ENCODE assay signal across 41 cellular contexts in genomic region chr2:126219081-126219480, GRCh38.
"Had no signal": no experiment of that assay in that cellular context is flagged by ENCODE, and none has a peak within 500 bp of the region (broad histone marks: within the 10 kb centered on the region; RNA-seq: fewer than 3 reads in every experiment).

No MANE protein-coding gene starts in this region.

- H3K9me3 ChIP-seq: adrenal gland, ascending aorta, body of pancreas, breast epithelium had no signal

- H3K9me3 Mint-ChIP-seq: activated naive CD4-positive, alpha-beta T cell treated with anti-CD3 and anti-CD28 coated beads for 36 hours; activated naive CD4-positive, alpha-beta T cell treated with anti-CD3 and anti-CD28 coated beads, Interleukin-2, amount 10 ng/mL, durations not matched to agents 7 days and 5 days; activated naive CD4-positive, alpha-beta T cell treated with anti-CD3 and anti-CD28 coated beads, Interleukin-2, amount 50 U/mL, for 24 hours; activated naive CD8-positive, alpha-beta T cell treated with anti-CD3 and anti-CD28 coated beads, Interleukin-2, amount 10 ng/mL, durations not matched to agents 7 days and 5 days; activated naive CD8-positive, alpha-beta T cell treated with anti-CD3 and anti-CD28 coated beads, Interleukin-2, amount 50 U/mL, for 24 hours; activated T-cell treated with anti-CD3 and anti-CD28 coated beads, Interleukin-2, amount 50 U/mL, for 24 hours; activated T-cell treated with anti-CD3 and anti-CD28 coated beads, Interleukin-2, amount 50 U/mL, for 4 hours; activated T-helper 17 cell treated with anti-CD3 and anti-CD28 coated beads, Interleukin-2, amount 50 U/mL, for 72 hours; activated T-helper 2 cell treated with anti-CD3 and anti-CD28 coated beads, Interferon-gamma antibody, Interleukin-2, Interleukin-4, amounts not matched to agents 10 μg/mL and 5 μg/mL and 100 μg/mL, durations not matched to agents 14 hours and 24 hours and 36 hours had no signal

- H3K27ac ChIP-seq: adrenal gland, ascending aorta, body of pancreas, brain microvascular endothelial cell, breast epithelium, cardiac muscle cell had no signal

- H3K27me3 Mint-ChIP-seq: activated naive CD4-positive, alpha-beta T cell treated with anti-CD3 and anti-CD28 coated beads, Interleukin-2, amount 10 ng/mL, durations not matched to agents 7 days and 5 days; activated T-cell treated with anti-CD3 and anti-CD28 coated beads, Interleukin-2, amount 50 U/mL, for 24 hours; brain; central memory CD8-positive, alpha-beta T cell had no signal

- FAIRE-seq: astrocyte, bronchial epithelial cell had no signal

- H3K4me3 Mint-ChIP-seq: activated naive CD4-positive, alpha-beta T cell treated with anti-CD3 and anti-CD28 coated beads for 36 hours; activated naive CD4-positive, alpha-beta T cell treated with anti-CD3 and anti-CD28 coated beads, Interleukin-2, amount 10 ng/mL, durations not matched to agents 7 days and 5 days; activated naive CD4-positive, alpha-beta T cell treated with anti-CD3 and anti-CD28 coated beads, Interleukin-2, amount 50 U/mL, for 24 hours; activated naive CD8-positive, alpha-beta T cell; activated naive CD8-positive, alpha-beta T cell treated with anti-CD3 and anti-CD28 coated beads for 36 hours; activated naive CD8-positive, alpha-beta T cell treated with anti-CD3 and anti-CD28 coated beads, Interleukin-2, amount 10 ng/mL, durations not matched to agents 7 days and 5 days; activated naive CD8-positive, alpha-beta T cell treated with anti-CD3 and anti-CD28 coated beads, Interleukin-2, amount 50 U/mL, for 24 hours; activated T-cell treated with anti-CD3 and anti-CD28 coated beads, Interleukin-2, amount 50 U/mL, for 24 hours; activated T-cell treated with anti-CD3 and anti-CD28 coated beads, Interleukin-2, amount 50 U/mL, for 4 hours; activated T-cell treated with anti-CD3 and anti-CD28 coated beads, Interleukin-2, amount 50 U/mL, for 72 hours; activated T-helper 1 cell treated with anti-CD3 and anti-CD28 coated beads, Interleukin-12 subunit alpha, Interleukin-12 subunit beta, Interleukin-2, Interleukin-4 antibody, amounts not matched to agents 30 ng/mL and 10 ng/mL and 1 ng/mL, durations not matched to agents 14 hours and 24 hours and 36 hours; activated T-helper 17 cell treated with anti-CD3 and anti-CD28 coated beads, Interleukin-2, amount 50 U/mL, for 72 hours; brain; central memory CD8-positive, alpha-beta T cell had no signal

- ATAC-seq: activated naive CD4-positive, alpha-beta T cell treated with anti-CD3 and anti-CD28 coated beads, Interleukin-2, amount 50 U/mL, for 72 hours; activated naive CD8-positive, alpha-beta T cell treated with anti-CD3 and anti-CD28 coated beads, Interleukin-2, amount 50 U/mL, for 24 hours; activated T-cell treated with anti-CD3 and anti-CD28 coated beads, Interleukin-2, amount 50 U/mL, for 4 hours; activated T-cell treated with anti-CD3 and anti-CD28 coated beads, Interleukin-2, amount 50 U/mL, for 72 hours; activated T-helper 17 cell treated with anti-CD3 and anti-CD28 coated beads, Interleukin-2, amount 50 U/mL, for 72 hours; body of pancreas had no signal

- H3K4me3 ChIP-seq: adrenal gland, ascending aorta, body of pancreas, breast epithelium, cardiac muscle cell had no signal

- H3K4me1 ChIP-seq: adrenal gland, ascending aorta, body of pancreas, breast epithelium had no signal

- H3K4me1 Mint-ChIP-seq: activated naive CD4-positive, alpha-beta T cell treated with anti-CD3 and anti-CD28 coated beads, Interleukin-2, amount 10 ng/mL, durations not matched to agents 7 days and 5 days; activated naive CD4-positive, alpha-beta T cell treated with anti-CD3 and anti-CD28 coated beads, Interleukin-2, amount 50 U/mL, for 24 hours; activated naive CD8-positive, alpha-beta T cell treated with anti-CD3 and anti-CD28 coated beads for 36 hours; activated naive CD8-positive, alpha-beta T cell treated with anti-CD3 and anti-CD28 coated beads, Interleukin-2, amount 10 ng/mL, durations not matched to agents 7 days and 5 days; activated naive CD8-positive, alpha-beta T cell treated with anti-CD3 and anti-CD28 coated beads, Interleukin-2, amount 50 U/mL, for 24 hours; activated T-helper 17 cell treated with anti-CD3 and anti-CD28 coated beads, Interleukin-2, amount 50 U/mL, for 72 hours; brain; central memory CD8-positive, alpha-beta T cell had no signal

- H3K27me3 ChIP-seq: adrenal gland, ascending aorta, body of pancreas, brain microvascular endothelial cell, breast epithelium, cardiac muscle cell had no signal

- H3K27ac Mint-ChIP-seq: activated naive CD4-positive, alpha-beta T cell treated with anti-CD3 and anti-CD28 coated beads for 36 hours; activated naive CD4-positive, alpha-beta T cell treated with anti-CD3 and anti-CD28 coated beads, Interleukin-2, amount 10 ng/mL, durations not matched to agents 7 days and 5 days; activated naive CD4-positive, alpha-beta T cell treated with anti-CD3 and anti-CD28 coated beads, Interleukin-2, amount 50 U/mL, for 24 hours; activated naive CD4-positive, alpha-beta T cell treated with anti-CD3 and anti-CD28 coated beads, Interleukin-2, amount 50 U/mL, for 72 hours; activated naive CD8-positive, alpha-beta T cell; activated naive CD8-positive, alpha-beta T cell treated with anti-CD3 and anti-CD28 coated beads for 36 hours; activated naive CD8-positive, alpha-beta T cell treated with anti-CD3 and anti-CD28 coated beads, Interleukin-2, amount 10 ng/mL, durations not matched to agents 7 days and 5 days; activated naive CD8-positive, alpha-beta T cell treated with anti-CD3 and anti-CD28 coated beads, Interleukin-2, amount 50 U/mL, for 24 hours; activated T-cell treated with anti-CD3 and anti-CD28 coated beads, Interleukin-2, amount 50 U/mL, for 24 hours; activated T-cell treated with anti-CD3 and anti-CD28 coated beads, Interleukin-2, amount 50 U/mL, for 72 hours; activated T-helper 1 cell treated with anti-CD3 and anti-CD28 coated beads, Interleukin-12 subunit alpha, Interleukin-12 subunit beta, Interleukin-2, Interleukin-4 antibody, amounts not matched to agents 30 ng/mL and 10 ng/mL and 1 ng/mL, durations not matched to agents 14 hours and 24 hours and 36 hours; activated T-helper 17 cell treated with anti-CD3 and anti-CD28 coated beads, Interleukin-2, amount 50 U/mL, for 72 hours; activated T-helper 2 cell treated with anti-CD3 and anti-CD28 coated beads, Interferon-gamma antibody, Interleukin-2, Interleukin-4, amounts not matched to agents 10 μg/mL and 5 μg/mL and 100 μg/mL, durations not matched to agents 14 hours and 24 hours and 36 hours had no signal

- H3K36me3 ChIP-seq: adrenal gland, ascending aorta, brain microvascular endothelial cell, breast epithelium, cardiac muscle cell had no signal

- DNase-seq: activated effector memory CD4-positive, alpha-beta T cell treated with anti-CD3 and anti-CD28 coated beads, Interleukin-2, amount 50 U/mL, for 16 hours; activated effector memory CD4-positive, alpha-beta T cell treated with Interleukin-2 at 50 U/mL for 16 hours; activated gamma-delta T cell; activated gamma-delta T cell treated with Interleukin-2 at 50 U/mL for 16 hours; activated naive CD4-positive, alpha-beta T cell; activated naive CD4-positive, alpha-beta T cell treated with anti-CD3 and anti-CD28 coated beads for 36 hours; activated naive CD4-positive, alpha-beta T cell treated with anti-CD3 and anti-CD28 coated beads, Interleukin-2, amount 10 ng/mL, durations not matched to agents 7 days and 5 days; activated naive CD4-positive, alpha-beta T cell treated with anti-CD3 and anti-CD28 coated beads, Interleukin-2, amount 50 U/mL, for 16 hours; activated naive CD4-positive, alpha-beta T cell treated with Interleukin-2 at 50 U/mL for 16 hours; activated naive CD8-positive, alpha-beta T cell treated with anti-CD3 and anti-CD28 coated beads for 36 hours; activated naive CD8-positive, alpha-beta T cell treated with anti-CD3 and anti-CD28 coated beads, Interleukin-2, amount 10 ng/mL, durations not matched to agents 7 days and 5 days; activated naive CD8-positive, alpha-beta T cell treated with anti-CD3 and anti-CD28 coated beads, Interleukin-2, amount 50 U/mL, for 24 hours; activated T-cell treated with anti-CD3 and anti-CD28 coated beads for 4 hours; activated T-cell treated with anti-CD3 and anti-CD28 coated beads, Interleukin-2, amount 50 U/mL, for 1 hour; activated T-cell treated with anti-CD3 and anti-CD28 coated beads, Interleukin-2, amount 50 U/mL, for 24 hours; activated T-cell treated with anti-CD3 and anti-CD28 coated beads, Interleukin-2, amount 50 U/mL, for 4 hours; activated T-cell treated with anti-CD3 and anti-CD28 coated beads, Interleukin-2, amount 50 U/mL, for 48 hours; activated T-cell treated with anti-CD3 and anti-CD28 coated beads, Interleukin-2, amount 50 U/mL, for 72 hours; adrenal gland; amniotic stem cell; amygdala; anterior cingulate cortex; aorta; body of pancreas; brain microvascular endothelial cell; caudate nucleus; central memory CD4-positive, alpha-beta T cell; cerebellar nuclear complex had no signal

- H3K36me3 Mint-ChIP-seq: activated naive CD4-positive, alpha-beta T cell treated with anti-CD3 and anti-CD28 coated beads, Interleukin-2, amount 10 ng/mL, durations not matched to agents 7 days and 5 days; activated naive CD4-positive, alpha-beta T cell treated with anti-CD3 and anti-CD28 coated beads, Interleukin-2, amount 50 U/mL, for 24 hours; activated naive CD4-positive, alpha-beta T cell treated with anti-CD3 and anti-CD28 coated beads, Interleukin-2, amount 50 U/mL, for 72 hours; activated naive CD8-positive, alpha-beta T cell; activated naive CD8-positive, alpha-beta T cell treated with anti-CD3 and anti-CD28 coated beads for 36 hours; activated naive CD8-positive, alpha-beta T cell treated with anti-CD3 and anti-CD28 coated beads, Interleukin-2, amount 10 ng/mL, durations not matched to agents 7 days and 5 days; brain had no signal
